In genomic region chr2:171160119-171160629, GRCh38 we compare ENCODE assay signal across 8 cellular contexts.
A peak's percentile ranks its signal among the peaks of the same experiment; 100 is the strongest.
DNase-seq lines count a peak whose midpoint lies in the region; ATAC-seq lines count a peak whose summit lies in the region.

No MANE protein-coding gene starts in this region.

- H3K4me3 ChIP-seq in muscle layer of colon (ENCODE audit: low read depth in 1 of 2, low read length in 2 of 2): peak overlapping the region; percentile 60 to 74

- peak; percentile 38 for DNase-seq in SKM-1 treated with dmso at 0.1 percent for 144 hours (lab: John Stamatoyannopoulos, UW; ENCODE audit: unreplicated experiment)
- DNase-seq in SKM-1 (lab: John Stamatoyannopoulos, UW; ENCODE audit: unreplicated experiment): no peak
- DNase-seq in NCI-H69 (lab: John Stamatoyannopoulos, UW): peak; percentile 84
- DNase-seq in activated T-cell treated with anti-CD3 and anti-CD28 coated beads for 24 hours (ENCODE audit: low read depth): peak; percentile 60
- no peak for DNase-seq in epithelial cell of prostate (ENCODE audit: low read depth, low spot score)
- DNase-seq in stimulated activated CD8-positive, alpha-beta memory T cell treated with anti-CD3 and anti-CD28 coated beads, Interleukin-4, amount 100 ng/mL, for 4 hours (ENCODE audit: low read depth in 2 of 2, low spot score in 1 of 2): peak; percentile 29 to 30

- peak; percentile 7 for ATAC-seq in HG03097 (IDR thresholded peaks at IDR 0.05; ENCODE audit: low FRiP score, unreplicated experiment)

- H3K4me1 ChIP-seq in muscle layer of colon (ENCODE audit: insufficient read depth, low read length): peaks cover 21% of the 10 kb centered on the region

- no peaks in the 10 kb centered on the region for H3K9me3 ChIP-seq in muscle layer of colon (ENCODE audit: low read length)

- H3K27ac ChIP-seq in epithelial cell of prostate (peak overlapping the region; percentile 89), muscle layer of colon (ENCODE audit: low read depth, low read length) (peak overlapping the region; percentile 93)

- H3K27me3 ChIP-seq in muscle layer of colon (ENCODE audit: control insufficient read depth in 1 of 2, insufficient read depth in 2 of 2, low read length in 2 of 2): no peaks in the 10 kb centered on the region

- peak overlapping the region; percentile 70 for H3K9ac ChIP-seq in muscle layer of colon (ENCODE audit: low read length)

- no peaks in the 10 kb centered on the region for H3K36me3 ChIP-seq in muscle layer of colon (ENCODE audit: insufficient read depth, low read length)

Comparison
In these comparisons a context has a peak if more than half of its experiments do, and no peak if none do; other contexts are left out.
1. DNase-seq: peak in SKM-1 treated with dmso at 0.1 percent for 144 hours (single experiment), NCI-H69 (single experiment), activated T-cell treated with anti-CD3 and anti-CD28 coated beads for 24 hours (single experiment) and stimulated activated CD8-positive, alpha-beta memory T cell treated with anti-CD3 and anti-CD28 coated beads, Interleukin-4, amount 100 ng/mL, for 4 hours (2 of 2); none in SKM-1 (single experiment) and epithelial cell of prostate (single experiment).